Comparison of ENCODE assay signal across 1 cellular context in the genomic region with DNA sequence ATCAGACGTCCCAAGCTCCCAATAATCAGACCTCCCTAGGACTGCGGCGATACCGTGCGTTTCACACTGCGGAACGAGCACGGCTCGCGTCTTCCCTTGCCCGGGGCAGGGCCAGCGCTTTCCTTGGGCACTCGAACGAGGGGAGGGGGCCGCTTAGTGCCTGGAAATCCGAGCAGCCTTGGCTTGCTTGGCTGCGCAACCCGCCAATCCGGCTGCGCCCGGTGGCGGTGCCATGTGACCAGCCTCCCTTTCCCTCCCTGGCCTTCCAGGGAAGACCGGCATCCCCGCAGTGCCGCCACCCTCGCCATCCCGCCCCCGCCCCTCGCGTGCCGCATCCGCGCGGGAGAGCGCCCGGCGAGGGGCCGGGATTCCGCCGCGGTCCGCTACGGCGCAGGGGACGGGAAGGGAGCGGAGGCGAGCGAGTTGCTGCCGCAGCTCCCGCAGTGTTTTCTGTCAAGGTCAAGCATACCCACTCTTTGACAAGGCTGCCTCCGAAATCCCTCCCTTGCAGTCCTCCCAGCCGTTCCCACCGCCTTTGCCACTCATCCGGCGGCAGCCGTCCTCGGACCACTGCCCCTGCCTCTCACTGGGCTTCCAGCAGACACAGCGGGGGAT.
A peak's percentile ranks its signal among the peaks of the same experiment; 100 is the strongest.
TF ChIP-seq lines count a peak whose summit lies in the region.

No MANE protein-coding gene starts in this region.

TF ChIP-seq in WTC11, 78 proteins besides CTCF, POLR2A, EP300 and RAD21 (continued from another document):
- TF ChIP-seq ZNF396 (CRISPR knock-in tag; IDR thresholded peaks at IDR 0.05; ENCODE audit: borderline replicate concordance) = no peak
- TF ChIP-seq, protein P1, sequence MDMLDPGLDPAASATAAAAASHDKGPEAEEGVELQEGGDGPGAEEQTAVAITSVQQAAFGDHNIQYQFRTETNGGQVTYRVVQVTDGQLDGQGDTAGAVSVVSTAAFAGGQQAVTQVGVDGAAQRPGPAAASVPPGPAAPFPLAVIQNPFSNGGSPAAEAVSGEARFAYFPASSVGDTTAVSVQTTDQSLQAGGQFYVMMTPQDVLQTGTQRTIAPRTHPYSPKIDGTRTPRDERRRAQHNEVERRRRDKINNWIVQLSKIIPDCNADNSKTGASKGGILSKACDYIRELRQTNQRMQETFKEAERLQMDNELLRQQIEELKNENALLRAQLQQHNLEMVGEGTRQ (CRISPR knock-in tag; IDR thresholded peaks at IDR 0.05) = peak; percentile 93
- TF ChIP-seq, protein P2, sequence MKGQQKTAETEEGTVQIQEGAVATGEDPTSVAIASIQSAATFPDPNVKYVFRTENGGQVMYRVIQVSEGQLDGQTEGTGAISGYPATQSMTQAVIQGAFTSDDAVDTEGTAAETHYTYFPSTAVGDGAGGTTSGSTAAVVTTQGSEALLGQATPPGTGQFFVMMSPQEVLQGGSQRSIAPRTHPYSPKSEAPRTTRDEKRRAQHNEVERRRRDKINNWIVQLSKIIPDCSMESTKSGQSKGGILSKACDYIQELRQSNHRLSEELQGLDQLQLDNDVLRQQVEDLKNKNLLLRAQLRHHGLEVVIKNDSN (CRISPR knock-in tag; IDR thresholded peaks at IDR 0.05) = peak; percentile 91
- TF ChIP-seq, protein P3, sequence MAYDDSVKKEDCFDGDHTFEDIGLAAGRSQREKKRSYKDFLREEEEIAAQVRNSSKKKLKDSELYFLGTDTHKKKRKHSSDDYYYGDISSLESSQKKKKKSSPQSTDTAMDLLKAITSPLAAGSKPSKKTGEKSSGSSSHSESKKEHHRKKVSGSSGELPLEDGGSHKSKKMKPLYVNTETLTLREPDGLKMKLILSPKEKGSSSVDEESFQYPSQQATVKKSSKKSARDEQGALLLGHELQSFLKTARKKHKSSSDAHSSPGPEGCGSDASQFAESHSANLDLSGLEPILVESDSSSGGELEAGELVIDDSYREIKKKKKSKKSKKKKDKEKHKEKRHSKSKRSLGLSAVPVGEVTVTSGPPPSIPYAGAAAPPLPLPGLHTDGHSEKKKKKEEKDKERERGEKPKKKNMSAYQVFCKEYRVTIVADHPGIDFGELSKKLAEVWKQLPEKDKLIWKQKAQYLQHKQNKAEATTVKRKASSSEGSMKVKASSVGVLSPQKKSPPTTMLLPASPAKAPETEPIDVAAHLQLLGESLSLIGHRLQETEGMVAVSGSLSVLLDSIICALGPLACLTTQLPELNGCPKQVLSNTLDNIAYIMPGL (CRISPR knock-in tag; IDR thresholded peaks at IDR 0.05) = peak; percentile 58; the same call in 1 of the 2 replicates
- peak; percentile 91 for TF ChIP-seq FOXP1 (CRISPR knock-in tag; IDR thresholded peaks at IDR 0.05; ENCODE audit: borderline replicate concordance)
- TF ChIP-seq, protein P4, sequence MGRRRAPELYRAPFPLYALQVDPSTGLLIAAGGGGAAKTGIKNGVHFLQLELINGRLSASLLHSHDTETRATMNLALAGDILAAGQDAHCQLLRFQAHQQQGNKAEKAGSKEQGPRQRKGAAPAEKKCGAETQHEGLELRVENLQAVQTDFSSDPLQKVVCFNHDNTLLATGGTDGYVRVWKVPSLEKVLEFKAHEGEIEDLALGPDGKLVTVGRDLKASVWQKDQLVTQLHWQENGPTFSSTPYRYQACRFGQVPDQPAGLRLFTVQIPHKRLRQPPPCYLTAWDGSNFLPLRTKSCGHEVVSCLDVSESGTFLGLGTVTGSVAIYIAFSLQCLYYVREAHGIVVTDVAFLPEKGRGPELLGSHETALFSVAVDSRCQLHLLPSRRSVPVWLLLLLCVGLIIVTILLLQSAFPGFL (CRISPR knock-in tag; IDR thresholded peaks at IDR 0.05; ENCODE audit: borderline replicate concordance) = no peak
